Comparison of ENCODE assay signal across 13 cellular contexts in the genomic region with DNA sequence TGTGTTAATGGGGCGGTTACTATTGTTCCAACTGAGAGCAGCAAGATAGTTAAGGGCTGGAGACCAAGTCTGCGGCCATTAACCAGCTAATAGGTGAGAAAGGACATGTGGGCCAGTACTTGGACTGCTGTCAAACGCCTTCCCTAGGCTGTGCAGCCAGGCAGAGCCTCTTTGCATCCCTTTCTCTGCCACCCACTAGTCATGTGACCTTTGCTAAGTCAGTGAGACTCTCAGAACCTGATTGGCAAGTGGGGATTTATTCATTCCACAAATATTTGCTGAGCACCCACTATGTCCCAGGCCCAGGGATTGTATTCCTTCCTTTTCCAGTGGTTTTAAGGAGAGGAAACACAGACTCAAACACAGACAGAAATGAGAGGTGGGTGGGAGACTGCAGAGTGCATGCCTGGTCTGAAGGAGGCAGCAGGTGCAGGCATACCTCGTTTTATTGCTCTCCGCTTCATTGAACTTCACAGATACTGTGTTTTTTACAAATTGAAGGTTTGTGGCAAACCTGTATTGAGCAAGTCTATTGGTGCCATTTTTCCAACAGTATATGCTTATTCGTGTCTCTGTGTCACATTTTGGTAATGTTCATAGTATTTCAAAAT.
DNase-seq lines count a peak whose midpoint lies in the region; ATAC-seq, FAIRE-seq and TF ChIP-seq lines count a peak whose summit lies in the region.
"Had no signal": no experiment of that assay in that cellular context is flagged by ENCODE, and none has a peak within 500 bp of the region (broad histone marks: within the 10 kb centered on the region; RNA-seq: fewer than 3 reads in every experiment).

No MANE protein-coding gene starts in this region.

- peaks cover 2% of the 10 kb centered on the region for H3K36me3 Mint-ChIP-seq in activated CD8-positive, alpha-beta memory T cell treated with anti-CD3 and anti-CD28 coated beads, Interleukin-2, amount 10 ng/mL, durations not matched to agents 7 days and 5 days
- H3K36me3 Mint-ChIP-seq: CD4-positive, CD25-positive, alpha-beta regulatory T cell had no signal

- H3K27ac Mint-ChIP-seq in activated CD8-positive, alpha-beta memory T cell treated with anti-CD3 and anti-CD28 coated beads, Interleukin-2, amount 10 ng/mL, durations not matched to agents 7 days and 5 days: no peak overlapping the region
- H3K27ac Mint-ChIP-seq: naive thymus-derived CD4-positive, alpha-beta T cell had no signal

- H3K4me1 Mint-ChIP-seq in activated CD8-positive, alpha-beta memory T cell treated with anti-CD3 and anti-CD28 coated beads, Interleukin-2, amount 10 ng/mL, durations not matched to agents 7 days and 5 days: no peaks in the 10 kb centered on the region
- H3K4me1 Mint-ChIP-seq: CD4-positive, CD25-positive, alpha-beta regulatory T cell; naive thymus-derived CD4-positive, alpha-beta T cell had no signal

- no peak for FAIRE-seq in GM12892 (lab: Jason Lieb, UNC)

- ATAC-seq in GM18867 (IDR thresholded peaks at IDR 0.05; ENCODE audit: unreplicated experiment): peak; percentile 79
- ATAC-seq in esophagus mucosa: peak; percentile 70
- ATAC-seq in activated CD8-positive, alpha-beta memory T cell treated with anti-CD3 and anti-CD28 coated beads, Interleukin-2, amount 10 ng/mL, durations not matched to agents 7 days and 5 days: no peak
- ATAC-seq: naive thymus-derived CD4-positive, alpha-beta T cell had no signal

- DNase-seq in AG08395 (ENCODE audit: low spot score) (peak; percentile 13), NAMALWA (ENCODE audit: low spot score) (peak; percentile 41), GM12892 (ENCODE audit: insufficient read length) (no peak), ecto neural progenitor cell (ENCODE audit: low spot score) (no peak)
- DNase-seq in stimulated activated CD4-positive, alpha-beta T cell treated with anti-CD3 and anti-CD28 coated beads, Interleukin-4, amount 100 ng/mL, for 4 hours: no peak
- DNase-seq in activated CD8-positive, alpha-beta memory T cell treated with anti-CD3 and anti-CD28 coated beads, Interleukin-2, amount 10 ng/mL, durations not matched to agents 7 days and 5 days: no peak
- DNase-seq: activated gamma-delta T cell treated with Interleukin-2 at 50 U/mL for 16 hours; CD4-positive, CD25-positive, alpha-beta regulatory T cell; H7; naive thymus-derived CD4-positive, alpha-beta T cell; stimulated activated CD4-positive, alpha-beta T cell treated with anti-CD3 and anti-CD28 coated beads, Interleukin-1b, Interleukin-23, amount 100 ng/mL, for 48 hours had no signal

- CTCF ChIA-PET in activated CD8-positive, alpha-beta memory T cell treated with anti-CD3 and anti-CD28 coated beads, Interleukin-2, amount 10 ng/mL, durations not matched to agents 7 days and 5 days (lab: Charles Lee): no interaction called here

- no peak overlapping the region for H3K4me3 Mint-ChIP-seq in activated CD8-positive, alpha-beta memory T cell treated with anti-CD3 and anti-CD28 coated beads, Interleukin-2, amount 10 ng/mL, durations not matched to agents 7 days and 5 days
- H3K4me3 Mint-ChIP-seq: CD4-positive, CD25-positive, alpha-beta regulatory T cell; naive thymus-derived CD4-positive, alpha-beta T cell had no signal

- peaks cover 8% of the 10 kb centered on the region for H3K27me3 Mint-ChIP-seq in activated CD8-positive, alpha-beta memory T cell treated with anti-CD3 and anti-CD28 coated beads, Interleukin-2, amount 10 ng/mL, durations not matched to agents 7 days and 5 days

- TF ChIP-seq POLR2A in GM12892 (IDR thresholded peaks at IDR 0.05; ENCODE audit: low read depth, low read length): no peak

- no peaks in the 10 kb centered on the region for H3K9me3 Mint-ChIP-seq in activated CD8-positive, alpha-beta memory T cell treated with anti-CD3 and anti-CD28 coated beads, Interleukin-2, amount 10 ng/mL, durations not matched to agents 7 days and 5 days (ENCODE audit: low read depth)

Comparison
In these comparisons a context has a peak if more than half of its experiments do, and no peak if none do; other contexts are left out.
1. DNase-seq: peak in AG08395 (single experiment) and NAMALWA (single experiment); none in GM12892 (single experiment), ecto neural progenitor cell (single experiment), stimulated activated CD4-positive, alpha-beta T cell treated with anti-CD3 and anti-CD28 coated beads, Interleukin-4, amount 100 ng/mL, for 4 hours (0 of 2) and activated CD8-positive, alpha-beta memory T cell treated with anti-CD3 and anti-CD28 coated beads, Interleukin-2, amount 10 ng/mL, durations not matched to agents 7 days and 5 days (single experiment).